8 cellular contexts compared by ENCODE assay signal in the genomic region with DNA sequence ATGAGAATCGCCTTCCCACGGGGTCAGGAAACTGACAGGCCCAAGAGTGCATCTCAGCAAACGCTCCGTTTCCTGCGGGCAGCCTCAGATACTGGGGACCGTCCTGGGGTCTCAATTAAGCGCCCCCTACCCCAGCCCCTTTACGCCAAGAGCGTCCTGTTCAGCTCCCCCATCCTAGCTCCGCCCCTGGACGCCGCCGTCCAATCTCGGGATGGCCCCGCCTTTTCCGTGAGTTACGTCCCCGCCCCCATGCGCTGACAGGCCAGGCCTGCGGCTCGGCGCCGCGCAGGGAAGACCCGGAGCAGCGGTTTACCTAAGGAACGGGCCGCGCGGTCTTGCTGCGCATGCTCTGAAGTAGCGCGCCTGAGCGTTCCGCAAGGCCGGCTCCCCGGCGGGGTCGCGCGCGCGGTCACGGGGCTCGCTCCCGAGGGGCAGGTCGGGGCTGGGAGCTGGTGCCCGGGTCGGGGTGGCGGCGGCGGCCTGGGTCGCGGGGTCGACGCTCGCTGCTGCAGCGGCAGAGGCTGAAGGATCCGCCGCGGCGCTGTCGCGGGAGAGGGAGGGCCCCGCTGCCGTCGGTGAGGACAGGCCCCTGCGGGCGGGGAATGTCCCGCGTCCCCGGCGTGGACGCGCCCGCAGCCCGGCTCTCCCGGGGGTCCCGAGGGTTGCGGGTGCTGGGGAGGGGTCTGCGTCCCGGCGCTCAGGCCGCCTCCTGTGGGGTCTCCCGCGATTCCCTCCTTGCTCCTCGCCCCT.
DNase-seq lines count a peak whose midpoint lies in the region; ATAC-seq and TF ChIP-seq lines count a peak whose summit lies in the region.

A gene with protein sequence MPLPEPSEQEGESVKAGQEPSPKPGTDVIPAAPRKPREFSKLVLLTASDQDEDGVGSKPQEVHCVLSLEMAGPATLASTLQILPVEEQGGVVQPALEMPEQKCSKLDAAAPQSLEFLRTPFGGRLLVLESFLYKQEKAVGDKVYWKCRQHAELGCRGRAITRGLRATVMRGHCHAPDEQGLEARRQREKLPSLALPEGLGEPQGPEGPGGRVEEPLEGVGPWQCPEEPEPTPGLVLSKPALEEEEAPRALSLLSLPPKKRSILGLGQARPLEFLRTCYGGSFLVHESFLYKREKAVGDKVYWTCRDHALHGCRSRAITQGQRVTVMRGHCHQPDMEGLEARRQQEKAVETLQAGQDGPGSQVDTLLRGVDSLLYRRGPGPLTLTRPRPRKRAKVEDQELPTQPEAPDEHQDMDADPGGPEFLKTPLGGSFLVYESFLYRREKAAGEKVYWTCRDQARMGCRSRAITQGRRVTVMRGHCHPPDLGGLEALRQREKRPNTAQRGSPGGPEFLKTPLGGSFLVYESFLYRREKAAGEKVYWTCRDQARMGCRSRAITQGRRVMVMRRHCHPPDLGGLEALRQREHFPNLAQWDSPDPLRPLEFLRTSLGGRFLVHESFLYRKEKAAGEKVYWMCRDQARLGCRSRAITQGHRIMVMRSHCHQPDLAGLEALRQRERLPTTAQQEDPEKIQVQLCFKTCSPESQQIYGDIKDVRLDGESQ (plus strand): TSS at position 352 of the 750 bp plus-strand sequence. CDS start 17,755 bp downstream, outside the sequence.

- no peaks in the 10 kb centered on the region for H3K27me3 Mint-ChIP-seq in central memory CD8-positive, alpha-beta T cell

- peaks cover 20% of the 10 kb centered on the region for H3K4me1 Mint-ChIP-seq in central memory CD8-positive, alpha-beta T cell

- H3K27ac Mint-ChIP-seq in central memory CD8-positive, alpha-beta T cell (ENCODE audit: low read depth) = peak within 1 kb of the TSS; percentile 26

- peak; percentile 97 for DNase-seq in AG20443 (ENCODE audit: low spot score)
- peak; percentile 89 for DNase-seq in NCI-H446 treated with DMSO at 0.1 percent for 48 hours (lab: John Stamatoyannopoulos, UW)
- peak; percentile 98 for DNase-seq in central memory CD8-positive, alpha-beta T cell (ENCODE audit: low spot score in 2 of 2)
- DNase-seq in iris pigment epithelial cell (ENCODE audit: low read depth) = peak; percentile 99
- DNase-seq in stimulated activated CD4-positive, alpha-beta T cell treated with anti-CD3 and anti-CD28 coated beads, Interleukin-12 subunit alpha, Interleukin-12 subunit beta, amount 100 ng/mL, for 24 hours (ENCODE audit: low read depth in 2 of 2) = peak; percentile 99

- TF ChIP-seq POLR2A in GM19099 (IDR thresholded peaks at IDR 0.05; ENCODE audit: extremely low read depth, insufficient read length, low read depth) = peak; percentile 70

- peak within 1 kb of the TSS; percentile 84 for H3K4me3 Mint-ChIP-seq in central memory CD8-positive, alpha-beta T cell

- ATAC-seq in HG03378 (IDR thresholded peaks at IDR 0.05; ENCODE audit: unreplicated experiment) = peak; percentile 80
- peak; percentile 93 to 96 for ATAC-seq in activated CD4-positive, CD25-positive, alpha-beta regulatory T cell treated with anti-CD3 and anti-CD28 coated beads, Interleukin-2, amount 50 U/mL, for 24 hours
- peak; percentile 91 for ATAC-seq in central memory CD8-positive, alpha-beta T cell (replicated peaks; ENCODE audit: extremely low read depth, poor library complexity, severe bottlenecking)

- H3K9me3 Mint-ChIP-seq in central memory CD8-positive, alpha-beta T cell = no peaks in the 10 kb centered on the region

- H3K36me3 Mint-ChIP-seq in central memory CD8-positive, alpha-beta T cell (ENCODE audit: insufficient read depth) = peaks cover 22% of the 10 kb centered on the region

Comparison
In these comparisons a context has a peak if more than half of its experiments do, and no peak if none do; other contexts are left out.
1. Peak in every context shown above with its lines: DNase-seq and ATAC-seq.